Comparison of ENCODE assay signal across 11 cellular contexts in the genomic region with DNA sequence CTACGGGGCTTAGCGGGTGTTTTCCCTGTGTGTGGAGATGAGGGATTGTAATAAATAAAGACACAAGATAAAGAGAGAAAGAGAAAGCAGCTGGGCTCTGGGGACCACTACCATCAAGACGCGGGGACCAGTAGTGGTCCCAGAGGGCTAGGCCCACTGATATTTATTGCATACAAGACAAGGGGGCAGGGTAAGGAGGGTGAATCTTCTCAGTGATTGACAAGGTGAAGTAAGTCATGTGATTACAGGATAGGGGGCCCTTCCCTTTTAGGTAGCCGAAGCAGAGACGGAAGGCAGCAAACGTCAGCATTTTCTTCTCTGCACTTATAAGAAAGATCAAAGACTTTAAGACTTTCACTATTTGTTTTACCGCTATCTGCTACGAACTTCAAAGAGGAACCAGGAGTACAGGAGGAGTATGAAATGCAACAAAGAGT. TPM values are rescaled to one million over a fixed set of nuclear protein-coding genes. Genes with fewer than 3 reads are reported as not detected.
A peak's percentile ranks its signal among the peaks of the same experiment; 100 is the strongest.
DNase-seq lines count a peak whose midpoint lies in the region; ATAC-seq and TF ChIP-seq lines count a peak whose summit lies in the region.
"Had no signal": no experiment of that assay in that cellular context is flagged by ENCODE, and none has a peak within 500 bp of the region (broad histone marks: within the 10 kb centered on the region; RNA-seq: fewer than 3 reads in every experiment).

No MANE protein-coding gene starts in this region.

- no peaks in the 10 kb centered on the region for H3K36me3 Mint-ChIP-seq in natural killer cell

- peaks cover 8 to 20% of the 10 kb centered on the region in 2 donors for H3K27me3 Mint-ChIP-seq in natural killer cell (ENCODE audit: low read depth in 2 of 2)

- H3K9me3 Mint-ChIP-seq in natural killer cell: no peaks in the 10 kb centered on the region
- H3K9me3 Mint-ChIP-seq: dendritic cell treated with granulocyte-macrophage colony-stimulating factor and Interleukin-4, amounts not matched to agents 40 ng/mL and 50 ng/mL, for 4 days had no signal

- peak overlapping the region; percentile 34; the same call in 1 of the 2 replicates for H3K4me2 ChIP-seq in MM.1S (ENCODE audit: low read depth, low read length)

- ATAC-seq in natural killer cell (no peak), left lobe of liver (no peak), HG02798 (IDR thresholded peaks at IDR 0.05; ENCODE audit: poor library complexity, unreplicated experiment) (no peak)

- TF ChIP-seq CTCF in MM.1S (IDR thresholded peaks at IDR 0.05; ENCODE audit: low read length) (no peak), natural killer cell (IDR thresholded peaks at IDR 0.05) (no peak)

- H3K4me3 Mint-ChIP-seq in natural killer cell: peak overlapping the region; percentile 56
- H3K4me3 Mint-ChIP-seq: dendritic cell treated with granulocyte-macrophage colony-stimulating factor and Interleukin-4, amounts not matched to agents 40 ng/mL and 50 ng/mL, for 4 days had no signal

- peak; percentile 82 for DNase-seq in MM.1S
- DNase-seq in activated T-cell treated with anti-CD3 and anti-CD28 coated beads, Interleukin-2, amount 50 U/mL, for 48 hours: peak; percentile 20 to 31
- no peak for DNase-seq in natural killer cell
- no peak for DNase-seq in activated gamma-delta T cell (lab: John Stamatoyannopoulos, UW)
- DNase-seq in left lobe of liver (ENCODE audit: low spot score): no peak
- DNase-seq in NCI-H2081 treated with DMSO at 0.1 percent for 48 hours (lab: John Stamatoyannopoulos, UW): no peak
- DNase-seq: NCI-H526 had no signal

- H3K79me2 ChIP-seq in MM.1S (ENCODE audit: low read length): no peaks in the 10 kb centered on the region

- no peaks in the 10 kb centered on the region for H4K20me1 ChIP-seq in MM.1S (ENCODE audit: insufficient read depth, low read length)

- no peaks in the 10 kb centered on the region; the same call in 1 of the 2 replicates for H3F3A ChIP-seq in MM.1S (ENCODE audit: insufficient read depth, low read length)

- intact Hi-C loops in natural killer cell (cut with micrococcal nuclease): no loop called here

- H3K4me3 ChIP-seq in GM08714 (ENCODE audit: low read length) (peak overlapping the region; percentile 12; the same call in 1 of the 2 replicates), MM.1S (ENCODE audit: low read length) (no peak overlapping the region)
- H3K4me3 ChIP-seq: gastrocnemius medialis had no signal

- H3K27ac ChIP-seq in MM.1S (ENCODE audit: low read length): no peak overlapping the region
- H3K27ac ChIP-seq: gastrocnemius medialis had no signal

- H3K4me1 Mint-ChIP-seq in natural killer cell: peaks cover 0 to 5% of the 10 kb centered on the region in 2 donors

- peaks cover 5% of the 10 kb centered on the region; the same call in 1 of the 2 replicates for H3K4me1 ChIP-seq in MM.1S (ENCODE audit: low read length)

- H2AFZ ChIP-seq in MM.1S (ENCODE audit: low read length): no peak overlapping the region

- H3K9me2 ChIP-seq in MM.1S (replicated peaks; ENCODE audit: insufficient read depth, low read length): no peaks in the 10 kb centered on the region

- H3K27me3 ChIP-seq in MM.1S (replicated peaks; ENCODE audit: insufficient read depth, low read length): peaks cover 33% of the 10 kb centered on the region

- no peaks in the 10 kb centered on the region for H3K36me3 ChIP-seq in MM.1S (replicated peaks; ENCODE audit: insufficient read depth, low read length)
- H3K36me3 ChIP-seq: gastrocnemius medialis had no signal

- no peaks in the 10 kb centered on the region for H3K9me3 ChIP-seq in MM.1S (replicated peaks; ENCODE audit: insufficient read depth, low read length)
- H3K9me3 ChIP-seq: gastrocnemius medialis had no signal

- H3K9ac ChIP-seq in MM.1S (ENCODE audit: low read length): no peak overlapping the region

- H3K27ac Mint-ChIP-seq in natural killer cell: no peak overlapping the region
- H3K27ac Mint-ChIP-seq: dendritic cell treated with granulocyte-macrophage colony-stimulating factor and Interleukin-4, amounts not matched to agents 40 ng/mL and 50 ng/mL, for 4 days had no signal

RNA-seq across cellular contexts. Expression of gene GAL3ST2, which starts 4.5 kb away (rescaled TPM):
- total RNA-seq in natural killer cell (under 1 TPM in 1 of 3 donors, not detected in 2; 0.88 TPM), left lobe of liver (0.55 TPM)

RNA-seq across cellular contexts. Expression of gene NEU4, which starts 36.9 kb away (rescaled TPM):
- total RNA-seq in natural killer cell (1 to 10 TPM in 2 of 3 donors, under 1 TPM in 1; 0.39 to 6.6 (median 2.2) TPM), left lobe of liver (109 TPM)

RNA-seq across cellular contexts. Expression of gene D2HGDH, which starts 37.7 kb away (rescaled TPM):
- total RNA-seq in natural killer cell (10 to 100 TPM; 28.9 to 45.5 (median 43.4) TPM), left lobe of liver (45.5 TPM)

Comparison
In these comparisons a context has a peak if more than half of its experiments do, and no peak if none do; other contexts are left out.
1. DNase-seq: peak in MM.1S (single experiment) and activated T-cell treated with anti-CD3 and anti-CD28 coated beads, Interleukin-2, amount 50 U/mL, for 48 hours (2 of 2); none in natural killer cell (single experiment), activated gamma-delta T cell (single experiment), left lobe of liver (single experiment) and NCI-H2081 treated with DMSO at 0.1 percent for 48 hours (single experiment).
2. RNA of gene NEU4, which starts 36.9 kb away (total RNA-seq): 109 TPM in left lobe of liver (single experiment); 0.39 to 6.6 TPM in natural killer cell; every median in the first group is over 10 times any median in the second.